In genomic region chr11:44380009-44380313, GRCh38 we compare ENCODE assay signal across 15 cellular contexts.
DNase-seq lines count a peak whose midpoint lies in the region; ATAC-seq and TF ChIP-seq lines count a peak whose summit lies in the region.
"Had no signal": no experiment of that assay in that cellular context is flagged by ENCODE, and none has a peak within 500 bp of the region (broad histone marks: within the 10 kb centered on the region; RNA-seq: fewer than 3 reads in every experiment).

No MANE protein-coding gene starts in this region.

- intact Hi-C loops in sciatic nerve (cut with DNase I) = no loop called here

- peaks cover 4% of the 10 kb centered on the region for H3K27me3 ChIP-seq in foreskin keratinocyte

- TF ChIP-seq CTCF in foreskin keratinocyte (conservative IDR thresholded peaks at IDR 0.05) = no peak

- DNase-seq in NCI-H345 (lab: John Stamatoyannopoulos, UW) (peak; percentile 16), NCI-H345 treated with DMSO at 0.1 percent for 48 hours (lab: John Stamatoyannopoulos, UW; ENCODE audit: unreplicated experiment) (no peak), DMS79 (lab: John Stamatoyannopoulos, UW) (peak; percentile 41), RPMI8226 (peak; percentile 27), sciatic nerve (ENCODE audit: low spot score) (peak; percentile 32), COLO829 (ENCODE audit: low spot score) (no peak), foreskin keratinocyte (no peak)
- DNase-seq: Calu3; CD4-positive, alpha-beta T cell; NCI-H1436 treated with DMSO at 0.1 percent for 48 hours; NCI-H2081; NCI-H526; SHP77 treated with DMSO at 0.1 percent for 48 hours; SK-N-SH had no signal

- ATAC-seq in sciatic nerve (no peak), foreskin keratinocyte (no peak)
- ATAC-seq: K562 had no signal

- no peaks in the 10 kb centered on the region for H3K4me1 ChIP-seq in foreskin keratinocyte

- H3K27ac ChIP-seq in foreskin keratinocyte = no peak overlapping the region

Comparison
In these comparisons a context has a peak if more than half of its experiments do, and no peak if none do; other contexts are left out.
1. DNase-seq: peak in NCI-H345 (single experiment), DMS79 (single experiment), RPMI8226 (single experiment) and sciatic nerve (single experiment); none in NCI-H345 treated with DMSO at 0.1 percent for 48 hours (single experiment), COLO829 (single experiment) and foreskin keratinocyte (0 of 2).